8 cellular contexts compared by ENCODE assay signal in the genomic region with DNA sequence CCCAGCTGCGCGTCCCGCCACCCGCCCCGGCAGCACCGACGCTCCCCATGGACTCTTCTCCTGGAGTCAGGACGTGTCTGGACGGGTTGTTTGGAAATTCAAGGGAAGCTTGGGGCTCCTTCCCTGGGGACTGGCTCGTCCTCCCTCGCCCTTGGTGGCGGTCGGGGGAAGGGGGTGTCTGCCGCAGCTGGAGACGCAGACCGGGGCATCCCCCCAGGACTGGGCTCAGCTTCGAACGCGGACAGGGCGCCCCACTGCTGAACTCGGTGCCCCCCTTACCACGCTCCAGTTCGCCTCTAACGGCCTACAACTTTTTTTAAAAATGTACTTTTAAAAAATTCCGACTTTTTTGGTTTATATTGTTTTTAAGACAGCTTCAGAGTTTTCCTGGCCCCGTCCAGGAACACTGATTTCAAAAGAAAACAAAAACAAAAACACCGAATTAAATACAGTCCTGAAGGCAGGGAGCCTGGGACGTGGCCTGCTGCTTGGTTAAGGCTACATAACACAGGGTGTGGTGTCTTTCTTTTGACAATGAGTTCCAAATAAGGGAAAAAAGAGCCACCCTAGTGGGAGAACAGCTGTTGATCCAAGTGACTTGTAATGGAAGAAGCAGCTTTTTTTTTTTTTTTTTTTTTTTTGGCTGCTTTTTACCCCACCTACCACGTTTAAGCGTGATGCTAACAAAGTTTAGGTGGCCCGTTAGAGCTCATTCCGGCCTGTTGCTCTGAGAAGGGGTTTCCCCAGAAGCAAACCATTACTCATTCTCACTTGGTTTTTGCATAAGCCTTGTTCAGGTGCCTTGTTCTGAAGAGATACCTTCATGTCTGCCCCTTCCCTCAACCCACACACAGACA. TPM values are rescaled to one million over a fixed set of nuclear protein-coding genes. Genes with fewer than 3 reads are reported as not detected.
DNase-seq lines count a peak whose midpoint lies in the region; TF ChIP-seq lines count a peak whose summit lies in the region.

No MANE protein-coding gene starts in this region.

- peak overlapping the region; percentile 92 for H3K9ac ChIP-seq in mesendoderm (ENCODE audit: low read length)

- no peak overlapping the region for H2BK15ac ChIP-seq in mesendoderm (replicated peaks; ENCODE audit: low read depth)

- peak overlapping the region; percentile 91 for H3K4me2 ChIP-seq in mesendoderm (ENCODE audit: low read length)

- no peaks in the 10 kb centered on the region for H3K79me1 ChIP-seq in mesendoderm (ENCODE audit: low read length)

- peak; percentile 55 for DNase-seq in H7
- DNase-seq in LoVo (ENCODE audit: low spot score): peak; percentile 40
- peak; percentile 70 to 75 for DNase-seq in activated CD4-positive, alpha-beta T cell treated with anti-CD3 and anti-CD28 coated beads for 4 hours
- DNase-seq in dorsolateral prefrontal cortex: peak in 1 of 10 donors; percentile 29
- DNase-seq in mesendoderm: peak; percentile 88
- DNase-seq in stimulated activated CD8-positive, alpha-beta memory T cell treated with anti-CD3 and anti-CD28 coated beads, Interleukin-4, amount 100 ng/mL, for 48 hours: peak; percentile 66
- no peak for DNase-seq in COLO668 (lab: John Stamatoyannopoulos, UW; ENCODE audit: unreplicated experiment)

- H2AK5ac ChIP-seq in mesendoderm (ENCODE audit: low read length): no peak overlapping the region

- H3K79me2 ChIP-seq in mesendoderm (ENCODE audit: control insufficient read depth, insufficient read depth, low read length): no peaks in the 10 kb centered on the region

- no peak for TF ChIP-seq CTCF in GM12875 (IDR thresholded peaks at IDR 0.05; ENCODE audit: borderline replicate concordance, insufficient read depth, low read depth, low read length)
- TF ChIP-seq CTCF in dorsolateral prefrontal cortex (IDR thresholded peaks at IDR 0.05 in 54 of 56, conservative IDR thresholded peaks at IDR 0.05 in 2 of 56; ENCODE audit: low read depth in 1 of 56, partially characterized antibody in 56 of 56): peak in 3 of 56 donors; percentile 0 to 22 (median 3)

- no peaks in the 10 kb centered on the region for H3K36me3 ChIP-seq in H7 (replicated peaks; ENCODE audit: control insufficient read depth, insufficient read depth, low read length)
- no peaks in the 10 kb centered on the region for H3K36me3 ChIP-seq in mesendoderm (ENCODE audit: control insufficient read depth, insufficient read depth, low read length)

- H3K4ac ChIP-seq in mesendoderm (ENCODE audit: low read depth, low read length): peak overlapping the region; percentile 77

- intact Hi-C loops in dorsolateral prefrontal cortex (cut with DNase I): loop anchor here (2.0 to 5.0 kb wide), 3 partner anchors 31 to 85 kb away; no protein-coding TSS in a partner anchor

- H3K27ac ChIP-seq in dorsolateral prefrontal cortex (peak overlapping the region; percentile 87 to 99 (median 98)), mesendoderm (ENCODE audit: low read depth, low read length) (peak overlapping the region; percentile 63)

- peak overlapping the region; percentile 93 for H3K56ac ChIP-seq in mesendoderm (ENCODE audit: low read length)

- H4K8ac ChIP-seq in mesendoderm (ENCODE audit: low read depth, low read length): no peak overlapping the region

- no peak overlapping the region for H2BK120ac ChIP-seq in mesendoderm (ENCODE audit: low read depth, low read length)

- H3K27me3 ChIP-seq in H7 (ENCODE audit: control insufficient read depth, insufficient read depth, low read length) (peaks cover 5% of the 10 kb centered on the region; the same call in 1 of the 2 replicates), dorsolateral prefrontal cortex (no peaks in the 10 kb centered on the region), mesendoderm (ENCODE audit: insufficient read depth, low read length, poor library complexity) (no peaks in the 10 kb centered on the region)

- no peak overlapping the region for H2BK5ac ChIP-seq in mesendoderm (ENCODE audit: low read length)

- no peaks in the 10 kb centered on the region for H3K4me1 ChIP-seq in mesendoderm (ENCODE audit: control insufficient read depth, low read depth, low read length)

- no CpG with 5 or more reads among the region's 32 CpGs for WGBS in mesendoderm (ENCODE audit: extremely low coverage, insufficient coverage, low lambda C conversion rate)

- H3K23ac ChIP-seq in mesendoderm (ENCODE audit: low read length): no peak overlapping the region

- peak overlapping the region; percentile 65 for H3K4me3 ChIP-seq in GM12875 (ENCODE audit: low read depth, low read length)
- peak overlapping the region; percentile 80 for H3K4me3 ChIP-seq in H7 (ENCODE audit: insufficient read depth, low read depth, low read length)
- H3K4me3 ChIP-seq in dorsolateral prefrontal cortex: peak overlapping the region; percentile 64 to 98 (median 88)
- H3K4me3 ChIP-seq in mesendoderm (ENCODE audit: low read length): peak overlapping the region; percentile 64

- peak overlapping the region; percentile 8 for H3K18ac ChIP-seq in mesendoderm (ENCODE audit: low read length)

- H4K5ac ChIP-seq in mesendoderm (ENCODE audit: low read length): no peak overlapping the region

RNA-seq across cellular contexts. Expression of gene DIPK1A, which starts 0.9 kb away (rescaled TPM):
- 3.1 and 3.4 TPM in 2 replicates for total RNA-seq in H7 (2014; rRNA removed; shearing (Covaris generic))
- total RNA-seq in dorsolateral prefrontal cortex: 10 to 100 TPM; 19.2 to 62.8 (median 43.8) TPM
- polyA plus RNA-seq in mesendoderm (2013, experiment 1 of 2): 2.6 TPM
- polyA plus RNA-seq in mesendoderm (2013, experiment 2 of 2): 2.8 TPM
